Comparison of ENCODE assay signal across 8 cellular contexts in genomic region chr6:152124432-152125074, GRCh38.
DNase-seq lines count a peak whose midpoint lies in the region; ATAC-seq and TF ChIP-seq lines count a peak whose summit lies in the region.

No MANE protein-coding gene starts in this region.

- H3K27me3 ChIP-seq in lung (ENCODE audit: control insufficient read depth, insufficient read depth), result no peaks in the 10 kb centered on the region

- H3K36me3 ChIP-seq in lung (ENCODE audit: control insufficient read depth in 2 of 2, insufficient read depth in 2 of 2, low read length in 2 of 2), result peaks cover 25 to 27% of the 10 kb centered on the region in 2 donors

- H3K4me3 ChIP-seq in coronary artery, result no peak overlapping the region
- no peak overlapping the region for H3K4me3 ChIP-seq in lung

- H3K9me3 ChIP-seq in lung (ENCODE audit: control insufficient read depth in 2 of 2, insufficient read depth in 1 of 2, low read length in 1 of 2), result no peaks in the 10 kb centered on the region

- 62 to 72% methylated on average over 3 of the region's 3 CpGs for WGBS in lung, 2 donors

- peaks cover 5 to 6% of the 10 kb centered on the region in 2 donors for H3K4me1 ChIP-seq in lung (ENCODE audit: control insufficient read depth in 2 of 2, insufficient read depth in 2 of 2, low read length in 2 of 2)

- in situ Hi-C loops in ACHN (cut with HindIII; ENCODE audit: low pct_ligation_motif_present, low pct_unique_long_range_greater_than_20kb, low sequenced_read_pairs), result no loop called here

- ATAC-seq in HG02973 (IDR thresholded peaks at IDR 0.05; ENCODE audit: unreplicated experiment) (peak; percentile 76), lung (ENCODE audit: insufficient read depth, low FRiP score) (peak; percentile 55)

- DNase-seq in ACHN (peak; percentile 60), NCI-H82 (lab: John Stamatoyannopoulos, UW) (peak; percentile 75), coronary artery (ENCODE audit: low spot score) (no peak), lung (ENCODE audit: low spot score) (no peak), DMS79 (lab: John Stamatoyannopoulos, UW) (no peak), NCI-H1930 (lab: John Stamatoyannopoulos, UW) (no peak)

- H3K27ac ChIP-seq in coronary artery, result no peak overlapping the region
- H3K27ac ChIP-seq in lung (ENCODE audit: low read depth in 1 of 2, low read length in 1 of 2), result no peak overlapping the region

- TF ChIP-seq CTCF in GM12873 (IDR thresholded peaks at IDR 0.05; ENCODE audit: insufficient read depth, low read depth, low read length, missing control alignments) (peak; percentile 59), coronary artery (IDR thresholded peaks at IDR 0.05) (peak; percentile 67), lung (IDR thresholded peaks at IDR 0.05; ENCODE audit: control extremely low read depth, extremely low read depth) (peak; percentile 67)

Comparison
In these comparisons a context has a peak if more than half of its experiments do, and no peak if none do; other contexts are left out.
1. DNase-seq: peak in ACHN (single experiment) and NCI-H82 (single experiment); none in coronary artery (single experiment), lung (single experiment), DMS79 (single experiment) and NCI-H1930 (0 of 2).
2. Peak in every context shown above with its lines, with median percentiles within 50 percentile points of each other: CTCF ChIP-seq.